In genomic region chr5:136819526-136820302, GRCh38 we compare ENCODE assay signal across 16 cellular contexts.
A peak's percentile ranks its signal among the peaks of the same experiment; 100 is the strongest.
DNase-seq lines count a peak whose midpoint lies in the region; ATAC-seq and TF ChIP-seq lines count a peak whose summit lies in the region.
"Had no signal": no experiment of that assay in that cellular context is flagged by ENCODE, and none has a peak within 500 bp of the region (broad histone marks: within the 10 kb centered on the region; RNA-seq: fewer than 3 reads in every experiment).

No MANE protein-coding gene starts in this region.

- H3K36me3 Mint-ChIP-seq in activated CD4-positive, alpha-beta memory T cell treated with anti-CD3 and anti-CD28 coated beads for 36 hours = no peaks in the 10 kb centered on the region

- H3K4me3 ChIP-seq in WERI-Rb-1 (ENCODE audit: low read depth, low read length) = no peak overlapping the region
- H3K4me3 ChIP-seq: BLaER1, PC-9 had no signal

- H3K27ac ChIP-seq in WERI-Rb-1 = no peak overlapping the region
- H3K27ac ChIP-seq: 22Rv1, BLaER1, PC-9 had no signal

- POLR2A ChIA-PET in activated CD4-positive, alpha-beta memory T cell treated with anti-CD3 and anti-CD28 coated beads for 36 hours (lab: Charles Lee) = no interaction called here

- CTCF ChIA-PET in activated CD4-positive, alpha-beta memory T cell treated with anti-CD3 and anti-CD28 coated beads for 36 hours (lab: Charles Lee) = no interaction called here

- intact Hi-C loops in activated CD4-positive, alpha-beta memory T cell treated with anti-CD3 and anti-CD28 coated beads for 36 hours (cut with micrococcal nuclease) = no loop called here

- TF ChIP-seq CTCF in WERI-Rb-1 (IDR thresholded peaks at IDR 0.05; ENCODE audit: low read depth, low read length) = peak; percentile 26; the same call in 1 of the 2 replicates

- peaks cover 8% of the 10 kb centered on the region for H3K9me3 Mint-ChIP-seq in activated CD4-positive, alpha-beta memory T cell treated with anti-CD3 and anti-CD28 coated beads for 36 hours

- H3K27me3 Mint-ChIP-seq in activated CD4-positive, alpha-beta memory T cell treated with anti-CD3 and anti-CD28 coated beads for 36 hours = no peaks in the 10 kb centered on the region

- no peak overlapping the region for H3K27ac Mint-ChIP-seq in activated CD4-positive, alpha-beta memory T cell treated with anti-CD3 and anti-CD28 coated beads for 36 hours

- ATAC-seq in HG02763 (IDR thresholded peaks at IDR 0.05; ENCODE audit: unreplicated experiment) = no peak
- ATAC-seq in HG03354 (IDR thresholded peaks at IDR 0.05; ENCODE audit: poor library complexity, severe bottlenecking, unreplicated experiment) = no peak

- H3K36me3 ChIP-seq in WERI-Rb-1 = no peaks in the 10 kb centered on the region
- H3K36me3 ChIP-seq: BLaER1 had no signal

- H3K4me1 Mint-ChIP-seq in activated CD4-positive, alpha-beta memory T cell treated with anti-CD3 and anti-CD28 coated beads for 36 hours (ENCODE audit: low read depth) = no peaks in the 10 kb centered on the region

- H3K4me3 Mint-ChIP-seq in activated CD4-positive, alpha-beta memory T cell treated with anti-CD3 and anti-CD28 coated beads for 36 hours = no peak overlapping the region

- no peaks in the 10 kb centered on the region for H3K27me3 ChIP-seq in WERI-Rb-1 (ENCODE audit: insufficient read depth, low read depth, severe bottlenecking)
- H3K27me3 ChIP-seq: BLaER1 had no signal

- no peaks in the 10 kb centered on the region for H3K9me3 ChIP-seq in WERI-Rb-1 (ENCODE audit: severe bottlenecking)
- H3K9me3 ChIP-seq: BLaER1 had no signal

- DNase-seq in DMS53 (lab: John Stamatoyannopoulos, UW) = peak; percentile 13
- DNase-seq in DMS53 treated with DMSO at 0.1 percent for 48 hours (lab: John Stamatoyannopoulos, UW; ENCODE audit: unreplicated experiment) = no peak
- DNase-seq in WERI-Rb-1 = peak; percentile 20
- DNase-seq in fibroblast of peridontal ligament (ENCODE audit: extremely low read depth) = peak; percentile 54
- DNase-seq in GF-D8 (lab: John Stamatoyannopoulos, UW) = no peak
- DNase-seq in activated CD4-positive, alpha-beta memory T cell treated with anti-CD3 and anti-CD28 coated beads for 36 hours = no peak
- DNase-seq: DMS 273 treated with DMSO at 0.1 percent for 48 hours, IMR-90, NCI-H1417 treated with DMSO at 0.1 percent for 48 hours, NCI-H2029 treated with DMSO at 0.1 percent for 48 hours, NCI-H2227 treated with DMSO at 0.1 percent for 48 hours, PC-9 had no signal

Comparison
In these comparisons a context has a peak if more than half of its experiments do, and no peak if none do; other contexts are left out.
1. DNase-seq: peak in DMS53 (single experiment), WERI-Rb-1 (single experiment) and fibroblast of peridontal ligament (single experiment); none in DMS53 treated with DMSO at 0.1 percent for 48 hours (single experiment), GF-D8 (single experiment) and activated CD4-positive, alpha-beta memory T cell treated with anti-CD3 and anti-CD28 coated beads for 36 hours (single experiment).